8 cellular contexts compared by ENCODE assay signal in the genomic region with DNA sequence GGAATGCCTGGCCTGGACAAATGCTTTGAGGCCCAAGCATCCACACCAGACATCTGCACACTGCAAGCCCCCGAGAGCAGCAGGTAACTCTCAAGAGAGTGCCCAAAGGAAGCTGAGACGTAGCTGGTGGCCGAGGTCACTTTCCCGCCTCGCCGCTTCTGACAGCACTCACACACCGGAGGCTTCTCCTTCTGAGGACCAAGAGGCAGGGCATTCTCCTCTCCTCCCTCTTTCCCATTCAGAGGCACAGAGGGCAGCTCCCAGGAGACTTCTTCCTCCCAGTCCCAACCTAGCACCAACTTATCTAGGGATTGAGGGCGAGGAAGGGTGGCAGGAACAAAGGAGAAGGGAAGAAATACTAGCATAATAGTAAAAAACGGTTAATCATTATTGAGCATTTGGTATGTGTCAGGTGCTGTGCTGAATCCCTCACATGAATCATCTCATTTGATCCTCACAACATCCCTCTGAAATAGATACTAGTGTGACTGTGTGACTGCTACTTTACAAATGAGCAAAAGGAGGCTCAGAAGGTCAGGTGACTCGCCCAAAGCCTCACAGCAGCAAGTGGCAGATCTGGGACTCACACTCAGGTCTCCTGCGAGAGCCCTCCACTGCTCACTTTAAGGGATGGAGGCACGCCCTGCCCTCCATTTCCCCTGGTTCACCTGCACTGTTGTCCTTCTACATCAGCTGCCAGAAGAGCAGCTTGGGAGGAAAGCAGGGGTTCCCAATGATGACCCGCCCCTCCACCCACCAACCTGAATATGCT. TPM values are rescaled to one million over a fixed set of nuclear protein-coding genes. Genes with fewer than 3 reads are reported as not detected.
DNase-seq lines count a peak whose midpoint lies in the region; FAIRE-seq and TF ChIP-seq lines count a peak whose summit lies in the region.

No MANE protein-coding gene starts in this region.

- TF ChIP-seq POLR2A in sigmoid colon (IDR thresholded peaks at IDR 0.05) = no peak

- no peaks in the 10 kb centered on the region for H4K20me1 ChIP-seq in OCI-LY1 (ENCODE audit: insufficient read depth, low read length)

- no peaks in the 10 kb centered on the region for H3F3A ChIP-seq in OCI-LY1 (ENCODE audit: insufficient read depth, low read length)

- intact Hi-C loops in sigmoid colon (cut with DNase I) = no loop called here

- H3K4me3 ChIP-seq in OCI-LY1 (ENCODE audit: low read depth, low read length, poor library complexity, severe bottlenecking) (peak overlapping the region; percentile 65), bronchial epithelial cell (ENCODE audit: low read depth, low read length) (no peak overlapping the region), sigmoid colon (no peak overlapping the region)

- TF ChIP-seq EP300 in sigmoid colon (IDR thresholded peaks at IDR 0.05) = no peak

- H2AFZ ChIP-seq in OCI-LY1 (ENCODE audit: low read length) = no peak overlapping the region

- H3K79me2 ChIP-seq in OCI-LY1 (ENCODE audit: insufficient read depth, low read length) = no peaks in the 10 kb centered on the region

- H3K9me2 ChIP-seq in OCI-LY1 (ENCODE audit: low read depth, low read length) = no peaks in the 10 kb centered on the region

- peak; percentile 59 for DNase-seq in GM13976 (ENCODE audit: low spot score)
- peak; percentile 46 for DNase-seq in bronchial epithelial cell (ENCODE audit: low read depth)
- DNase-seq in sigmoid colon = no peak
- DNase-seq in NCI-H1694 treated with DMSO at 0.1 percent for 48 hours (lab: John Stamatoyannopoulos, UW) = no peak
- DNase-seq in NCI-H1092 (lab: John Stamatoyannopoulos, UW) = no peak
- DNase-seq in NCI-H82 (lab: John Stamatoyannopoulos, UW) = no peak
- no peak for DNase-seq in mucosa of gallbladder (ENCODE audit: low spot score)

- H3K27me3 ChIP-seq in OCI-LY1 (ENCODE audit: insufficient read depth, low read length) = no peaks in the 10 kb centered on the region
- H3K27me3 ChIP-seq in bronchial epithelial cell (ENCODE audit: control insufficient read depth, insufficient read depth, low read length) = no peaks in the 10 kb centered on the region
- H3K27me3 ChIP-seq in sigmoid colon = no peaks in the 10 kb centered on the region

- H3K36me3 ChIP-seq in OCI-LY1 (ENCODE audit: insufficient read depth, low read length) (no peaks in the 10 kb centered on the region), bronchial epithelial cell (ENCODE audit: control insufficient read depth, insufficient read depth, low read length) (peaks cover 4% of the 10 kb centered on the region), sigmoid colon (no peaks in the 10 kb centered on the region)

- H3K4me2 ChIP-seq in OCI-LY1 (ENCODE audit: low read length) = peak overlapping the region; percentile 94

- FAIRE-seq in bronchial epithelial cell (lab: Jason Lieb, UNC) = no peak

- TF ChIP-seq CTCF in GM13976 (IDR thresholded peaks at IDR 0.05; ENCODE audit: borderline replicate concordance, control extremely low read depth, extremely low read depth, insufficient read depth, missing control alignments) = no peak
- no peak for TF ChIP-seq CTCF in OCI-LY1 (IDR thresholded peaks at IDR 0.05; ENCODE audit: low read length)
- no peak for TF ChIP-seq CTCF in bronchial epithelial cell (IDR thresholded peaks at IDR 0.05; ENCODE audit: insufficient read depth, low read length, severe bottlenecking)
- TF ChIP-seq CTCF in sigmoid colon (IDR thresholded peaks at IDR 0.05) = no peak

- H3K9me3 ChIP-seq in OCI-LY1 (ENCODE audit: low read length) (no peaks in the 10 kb centered on the region), sigmoid colon (no peaks in the 10 kb centered on the region)

- WGBS in sigmoid colon, 2 donors = 53 to 80% methylated on average over 13 of the region's 13 CpGs

- in situ Hi-C loops in GM13976 (cut with MboI; ENCODE audit: low sequenced_read_pairs, unreplicated experiment) = no loop called here

- peaks cover 47% of the 10 kb centered on the region for H3K4me1 ChIP-seq in OCI-LY1 (ENCODE audit: insufficient read depth, low read length, severe bottlenecking)
- peaks cover 0 to 41% (median 38%) of the 10 kb centered on the region in 4 donors for H3K4me1 ChIP-seq in sigmoid colon

- peak overlapping the region; percentile 69; the same call in 1 of the 2 replicates for H3K9ac ChIP-seq in OCI-LY1 (ENCODE audit: low read length)

- H3K27ac ChIP-seq in OCI-LY1 (ENCODE audit: low read depth, low read length, poor library complexity, severe bottlenecking) (peak overlapping the region; percentile 85), sigmoid colon (peak overlapping the region; percentile 31 to 84 (median 78))

RNA-seq across cellular contexts. Expression of a gene that starts 41.8 kb away (rescaled TPM):
- total RNA-seq in bronchial epithelial cell = 23.4 and 57.6 TPM in 2 replicates
- 10 to 100 TPM; 28.2 to 90.3 (median 53.4) TPM for total RNA-seq in sigmoid colon
- 10 to 100 TPM; 24.0 to 92.6 (median 39.8) TPM for polyA plus RNA-seq in sigmoid colon
- 198 TPM for total RNA-seq in mucosa of gallbladder

Comparison
In these comparisons a context has a peak if more than half of its experiments do, and no peak if none do; other contexts are left out.
1. DNase-seq: peak in GM13976 (single experiment) and bronchial epithelial cell (single experiment); none in sigmoid colon (single experiment), NCI-H1694 treated with DMSO at 0.1 percent for 48 hours (single experiment), NCI-H1092 (single experiment), NCI-H82 (single experiment) and mucosa of gallbladder (single experiment).